Comparison of ENCODE assay signal across 8 cellular contexts in genomic region chr17:43211480-43212402, GRCh38. TPM values are rescaled to one million over a fixed set of nuclear protein-coding genes. Genes with fewer than 3 reads are reported as not detected.
DNase-seq lines count a peak whose midpoint lies in the region; ATAC-seq, FAIRE-seq and TF ChIP-seq lines count a peak whose summit lies in the region.

TMEM106A (plus strand) TSS chr17:43211875; CDS start chr17:43213042, 1,167 bp downstream.

- peak within 1 kb of the TSS; percentile 48 to 84 (median 81) for H3K27ac ChIP-seq in gastroesophageal sphincter
- H3K27ac ChIP-seq in suprapubic skin, result peak within 1 kb of the TSS; percentile 76

- TF ChIP-seq POLR2A in gastroesophageal sphincter (IDR thresholded peaks at IDR 0.05) (peak; percentile 11 to 56), suprapubic skin (IDR thresholded peaks at IDR 0.05) (peak in 1 of 2 donors; percentile 33)

- H3K4me1 ChIP-seq in gastroesophageal sphincter, result peaks cover 0 to 28% (median 0%) of the 10 kb centered on the region in 3 donors
- peaks cover 28% of the 10 kb centered on the region for H3K4me1 ChIP-seq in suprapubic skin

- ATAC-seq in HG03135 (IDR thresholded peaks at IDR 0.05; ENCODE audit: unreplicated experiment) (peak; percentile 83), gastroesophageal sphincter (peak; percentile 91)

- H3K4me3 ChIP-seq in gastroesophageal sphincter (peak within 1 kb of the TSS; percentile 61 to 63), suprapubic skin (peak within 1 kb of the TSS; percentile 65)

- no peaks in the 10 kb centered on the region for H3K9me3 ChIP-seq in gastroesophageal sphincter
- no peaks in the 10 kb centered on the region for H3K9me3 ChIP-seq in suprapubic skin

- 0 to 1% methylated on average over 10 to 24 of the region's 54 CpGs for WGBS in gastroesophageal sphincter (ENCODE audit: low coverage in 1 of 2), 2 donors
- under 1% methylated on average over 41 of the region's 54 CpGs for WGBS in suprapubic skin

- no peaks in the 10 kb centered on the region for H3K27me3 ChIP-seq in gastroesophageal sphincter
- no peaks in the 10 kb centered on the region for H3K27me3 ChIP-seq in suprapubic skin

- peak; percentile 25 for DNase-seq in SKM-1 treated with dmso at 0.1 percent for 144 hours (lab: John Stamatoyannopoulos, UW; ENCODE audit: unreplicated experiment)
- no peak for DNase-seq in SKM-1 (lab: John Stamatoyannopoulos, UW; ENCODE audit: unreplicated experiment)
- DNase-seq in RCC 7860 (ENCODE audit: low spot score), result peak; percentile 69
- DNase-seq in activated gamma-delta T cell treated with anti-CD3 and anti-CD28 coated beads, Interleukin-2, amount 50 U/mL, for 16 hours (ENCODE audit: low read depth), result peak; percentile 59
- peak; percentile 5 for DNase-seq in occipital lobe (lab: John Stamatoyannopoulos, UW)
- DNase-seq in suprapubic skin (ENCODE audit: low spot score in 2 of 2), result peak; percentile 87 to 88

- peak in 3 of 4 experiments; percentile 47 to 61 (median 51) for TF ChIP-seq CTCF in gastroesophageal sphincter (IDR thresholded peaks at IDR 0.05)
- TF ChIP-seq CTCF in suprapubic skin (IDR thresholded peaks at IDR 0.05), result peak in 1 of 2 donors; percentile 14

- no peak for FAIRE-seq in RCC 7860 (lab: Jason Lieb, UNC)

- TF ChIP-seq EP300 in gastroesophageal sphincter (IDR thresholded peaks at IDR 0.05) (no peak), suprapubic skin (IDR thresholded peaks at IDR 0.05) (no peak)

- H3K36me3 ChIP-seq in gastroesophageal sphincter (peaks cover 0 to 53% of the 10 kb centered on the region in 2 donors), suprapubic skin (peaks cover 45% of the 10 kb centered on the region)

RNA-seq across cellular contexts. Expression of gene TMEM106A, which starts in this region (rescaled TPM):
- total RNA-seq in gastroesophageal sphincter (10 to 100 TPM in 1 of 4 donors, 1 to 10 TPM in 3; 3.7 to 13.5 (median 4.4) TPM), occipital lobe (0.62 TPM), suprapubic skin (1 to 10 TPM; 1.2 to 3.5 (median 1.9) TPM)

Comparison
In these comparisons a context has a peak if more than half of its experiments do, and no peak if none do; other contexts are left out.
1. Peak in DNase-seq in occipital lobe; RNA of the gene not detected or under 1 TPM.